ENCODE assay signal across 9 cellular contexts in the genomic region with DNA sequence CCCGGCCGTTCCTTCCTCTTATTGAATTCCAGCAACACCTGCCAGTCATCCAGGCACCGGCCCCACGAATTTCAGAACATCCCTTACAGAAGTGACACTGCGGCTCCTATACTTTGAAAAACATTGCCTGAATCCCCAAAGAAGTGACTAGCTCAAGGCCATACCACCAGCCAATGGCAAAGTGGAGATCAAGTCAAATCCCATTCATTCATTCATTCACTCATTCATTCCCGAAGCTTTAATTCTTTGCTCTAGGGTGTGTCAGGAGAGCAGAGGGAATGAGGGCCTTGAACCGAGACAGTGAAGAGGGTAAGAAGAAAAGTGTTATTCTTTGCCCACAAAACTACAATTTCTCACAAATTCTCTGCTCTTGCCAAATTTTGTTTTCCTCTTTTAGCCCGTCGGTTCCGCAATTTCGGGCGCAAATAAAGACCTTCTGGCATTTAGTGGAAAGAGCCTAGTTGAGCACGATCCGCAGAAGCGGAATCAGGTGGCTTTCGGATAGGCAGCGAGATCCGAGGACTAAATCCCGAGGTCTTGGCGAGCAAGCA. TPM values are rescaled to one million over a fixed set of nuclear protein-coding genes. Genes with fewer than 3 reads are reported as not detected.
DNase-seq lines count a peak whose midpoint lies in the region; ATAC-seq and TF ChIP-seq lines count a peak whose summit lies in the region.
"Had no signal": no experiment of that assay in that cellular context is flagged by ENCODE, and none has a peak within 500 bp of the region (broad histone marks: within the 10 kb centered on the region; RNA-seq: fewer than 3 reads in every experiment).

No MANE protein-coding gene starts in this region.

- no peaks in the 10 kb centered on the region for H3K9me3 Mint-ChIP-seq in CD8-positive, alpha-beta T cell

- peak overlapping the region; percentile 45 for H3K4me3 ChIP-seq in CD8-positive, alpha-beta T cell (ENCODE audit: low read depth, low read length)
- H3K4me3 ChIP-seq in ectodermal cell (ENCODE audit: insufficient read depth, low read depth, low read length) (peak overlapping the region; percentile 31), neuron (ENCODE audit: low read length) (peak overlapping the region; percentile 58)

- CTCF ChIA-PET in CD8-positive, alpha-beta T cell (lab: Charles Lee): no interaction called here

- H3K27me3 Mint-ChIP-seq in CD8-positive, alpha-beta T cell (ENCODE audit: low read depth): peaks cover 8% of the 10 kb centered on the region

- peak overlapping the region; percentile 73 for H3K4me3 Mint-ChIP-seq in CD8-positive, alpha-beta T cell

- ATAC-seq in CD8-positive, alpha-beta T cell: no peak
- ATAC-seq in GM21737 (IDR thresholded peaks at IDR 0.05; ENCODE audit: unreplicated experiment) (no peak), GM18511 (IDR thresholded peaks at IDR 0.05; ENCODE audit: unreplicated experiment) (no peak), GM19397 (IDR thresholded peaks at IDR 0.05; ENCODE audit: unreplicated experiment) (no peak)

- peaks cover 11% of the 10 kb centered on the region for H3K4me1 Mint-ChIP-seq in CD8-positive, alpha-beta T cell (ENCODE audit: low read depth)

- no peak overlapping the region for H3K27ac Mint-ChIP-seq in CD8-positive, alpha-beta T cell

- POLR2A ChIA-PET in CD8-positive, alpha-beta T cell (lab: Charles Lee): no interaction called here

- peaks cover 4% of the 10 kb centered on the region for H3K36me3 Mint-ChIP-seq in CD8-positive, alpha-beta T cell

- H3K27me3 ChIP-seq in CD8-positive, alpha-beta T cell (ENCODE audit: insufficient read depth, low read length): peaks cover 4% of the 10 kb centered on the region
- H3K27me3 ChIP-seq in ectodermal cell (ENCODE audit: control insufficient read depth, insufficient read depth, low read length, poor library complexity, severe bottlenecking) (peaks cover 11% of the 10 kb centered on the region), neuron (ENCODE audit: insufficient read depth, low read length) (no peaks in the 10 kb centered on the region)
- H3K27me3 ChIP-seq: pancreas had no signal

- H3K9me3 ChIP-seq in CD8-positive, alpha-beta T cell (ENCODE audit: low read length): no peaks in the 10 kb centered on the region
- no peaks in the 10 kb centered on the region for H3K9me3 ChIP-seq in ectodermal cell (ENCODE audit: control insufficient read depth, low read length)
- H3K9me3 ChIP-seq in neuron (ENCODE audit: low read length): no peaks in the 10 kb centered on the region
- H3K9me3 ChIP-seq: pancreas had no signal

- intact Hi-C loops in CD8-positive, alpha-beta T cell (cut with DNase I, micrococcal nuclease): loop anchor here (2.0 to 5.0 kb wide), 2 partner anchors 84 to 415 kb away; partner anchors contain the start of genes CD99L2 (in 1 of the 2) and VMA21 (in 1 of the 2)

- 31 to 32% methylated on average over 18 to 19 of the region's 20 CpGs for WGBS in ectodermal cell, 2 experiments

- no peaks in the 10 kb centered on the region for H3K36me3 ChIP-seq in CD8-positive, alpha-beta T cell (ENCODE audit: insufficient read depth, low read length)
- H3K36me3 ChIP-seq in ectodermal cell (ENCODE audit: control insufficient read depth, insufficient read depth, low read length) (no peaks in the 10 kb centered on the region), neuron (ENCODE audit: insufficient read depth, low read length) (peaks cover 5% of the 10 kb centered on the region)
- H3K36me3 ChIP-seq: pancreas had no signal

- no peak for TF ChIP-seq CTCF in CD8-positive, alpha-beta T cell (IDR thresholded peaks at IDR 0.05)

- H3K4me1 ChIP-seq in CD8-positive, alpha-beta T cell (ENCODE audit: insufficient read depth, low read length): no peaks in the 10 kb centered on the region
- H3K4me1 ChIP-seq in ectodermal cell (ENCODE audit: control insufficient read depth, insufficient read depth, low read length): no peaks in the 10 kb centered on the region
- peaks cover 11% of the 10 kb centered on the region for H3K4me1 ChIP-seq in neuron (ENCODE audit: insufficient read depth, low read length)
- H3K4me1 ChIP-seq: pancreas had no signal

- DNase-seq in CD8-positive, alpha-beta T cell: no peak
- DNase-seq in NOMO-1 treated with DMSO at 0.1 percent for 48 hours (lab: John Stamatoyannopoulos, UW; ENCODE audit: unreplicated experiment) (peak; percentile 22), HCEC 1CT (no peak)

- H2AFZ ChIP-seq in neuron (ENCODE audit: low read depth, low read length): peak overlapping the region; percentile 92

- H3K27ac ChIP-seq in CD8-positive, alpha-beta T cell (ENCODE audit: low read depth, low read length): no peak overlapping the region
- no peak overlapping the region for H3K27ac ChIP-seq in ectodermal cell (ENCODE audit: insufficient read depth, low read depth, low read length, poor library complexity, severe bottlenecking)
- H3K27ac ChIP-seq: pancreas had no signal

RNA-seq across cellular contexts. Expression of gene HMGB3, which starts 0.8 kb away (rescaled TPM):
- total RNA-seq in CD8-positive, alpha-beta T cell: 1 to 10 TPM; 4.3 to 6.3 TPM
- polyA plus RNA-seq in ectodermal cell (2013, experiment 1 of 4): 187 TPM
- polyA plus RNA-seq in ectodermal cell (2013, experiment 2 of 4): 184 TPM
- polyA plus RNA-seq in ectodermal cell (2013, experiment 3 of 4): 156 TPM
- polyA plus RNA-seq in ectodermal cell (2013, experiment 4 of 4): 176 TPM
